25 cellular contexts compared by ENCODE assay signal in genomic region chr9:23665635-23666034, GRCh38.
"Had no signal": no experiment of that assay in that cellular context is flagged by ENCODE, and none has a peak within 500 bp of the region (broad histone marks: within the 10 kb centered on the region; RNA-seq: fewer than 3 reads in every experiment).

No MANE protein-coding gene starts in this region.

- H3K9me3 ChIP-seq: esophagus squamous epithelium, gastroesophageal sphincter had no signal

- H3K36me3 ChIP-seq: brain microvascular endothelial cell, esophagus squamous epithelium, gastroesophageal sphincter had no signal

- H3K4me1 ChIP-seq: esophagus squamous epithelium, gastroesophageal sphincter had no signal

- H3K27ac ChIP-seq: brain microvascular endothelial cell, epithelial cell of prostate, esophagus squamous epithelium, gastroesophageal sphincter had no signal

- ATAC-seq: activated CD4-positive, CD25-positive, alpha-beta regulatory T cell treated with anti-CD3 and anti-CD28 coated beads, Interleukin-2, amount 50 U/mL, for 24 hours; activated CD8-positive, alpha-beta T cell treated with anti-CD3 and anti-CD28 coated beads for 36 hours; activated T-cell treated with anti-CD3 and anti-CD28 coated beads, Interleukin-2, amount 50 U/mL, for 4 hours; activated T-helper 17 cell treated with anti-CD3 and anti-CD28 coated beads, Interleukin-2, amount 50 U/mL, for 72 hours; effector memory CD8-positive, alpha-beta T cell; gastroesophageal sphincter had no signal

- H3K27me3 ChIP-seq: brain microvascular endothelial cell, esophagus squamous epithelium, gastroesophageal sphincter had no signal

- H3K4me3 ChIP-seq: esophagus squamous epithelium, gastroesophageal sphincter had no signal

- DNase-seq: activated B cell treated with CpG ODN at 0.5 μM for 24 hours; activated CD4-positive, alpha-beta T cell treated with anti-CD3 and anti-CD28 coated beads for 48 hours; activated CD4-positive, alpha-beta T cell treated with anti-CD3 and anti-CD28 coated beads, Interleukin-2, amount 50 U/mL, for 1 hour; activated CD4-positive, alpha-beta T cell treated with anti-CD3 and anti-CD28 coated beads, Interleukin-2, amount 50 U/mL, for 48 hours; activated CD8-positive, alpha-beta memory T cell treated with anti-CD3 and anti-CD28 coated beads for 24 hours; activated CD8-positive, alpha-beta T cell treated with anti-CD3 and anti-CD28 coated beads for 36 hours; activated effector memory CD4-positive, alpha-beta T cell treated with Interleukin-2 at 50 U/mL for 16 hours; activated gamma-delta T cell treated with Interleukin-2 at 50 U/mL for 16 hours; activated naive CD4-positive, alpha-beta T cell treated with anti-CD3 and anti-CD28 coated beads, Interleukin-2, amount 50 U/mL, for 16 hours; activated naive CD4-positive, alpha-beta T cell treated with Interleukin-2 at 50 U/mL for 16 hours; activated T-cell treated with anti-CD3 and anti-CD28 coated beads, Interleukin-2, amount 50 U/mL, for 4 hours; amniotic stem cell; anterior cingulate cortex; brain microvascular endothelial cell; cortex of kidney; dermis blood vessel endothelial cell; effector CD4-positive, alpha-beta T cell; effector memory CD8-positive, alpha-beta T cell; esophagus squamous epithelium; foreskin melanocyte; T-helper 2 cell had no signal
